9 cellular contexts compared by ENCODE assay signal in the genomic region with DNA sequence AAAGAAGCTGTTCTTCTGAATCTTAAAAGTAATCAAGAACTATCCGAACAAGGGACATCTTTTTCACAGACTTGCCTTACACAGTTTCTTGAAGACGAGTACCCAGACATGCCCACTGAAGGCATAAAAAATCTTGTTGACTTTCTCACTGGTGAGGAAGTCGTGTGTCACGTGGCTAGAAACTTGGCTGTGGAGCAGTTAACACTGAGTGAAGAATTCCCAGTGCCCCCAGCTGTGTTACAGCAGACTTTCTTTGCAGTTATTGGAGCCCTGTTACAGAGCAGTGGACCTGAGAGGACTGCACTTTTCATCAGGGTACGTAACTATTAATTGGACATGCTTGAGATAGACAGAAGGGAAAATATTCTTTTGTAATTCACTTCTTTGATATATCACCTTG. TPM values are rescaled to one million over a fixed set of nuclear protein-coding genes. Genes with fewer than 3 reads are reported as not detected.
A peak's percentile ranks its signal among the peaks of the same experiment; 100 is the strongest.
DNase-seq lines count a peak whose midpoint lies in the region; ATAC-seq and TF ChIP-seq lines count a peak whose summit lies in the region.
"Had no signal": no experiment of that assay in that cellular context is flagged by ENCODE, and none has a peak within 500 bp of the region (broad histone marks: within the 10 kb centered on the region; RNA-seq: fewer than 3 reads in every experiment).

No MANE protein-coding gene starts in this region.

- H3K9me3 ChIP-seq in BLaER1 treated with 17β-estradiol and CSF1 and Interleukin-3, amounts not matched to agents 10 nM and 100 nM (replicated peaks in 1 of 11) = no peaks in the 10 kb centered on the region
- H3K9me3 ChIP-seq: heart left ventricle had no signal

- H3K4me2 ChIP-seq in BLaER1 treated with 17β-estradiol and CSF1 and Interleukin-3, amounts not matched to agents 10 nM and 100 nM = peak overlapping the region; percentile 70 to 97 (median 88)
- H3K4me2 ChIP-seq in KMS-11 = peak overlapping the region; percentile 90; the same call in 1 of the 2 replicates

- CTCF ChIA-PET in GM10248 (lab: Yijun Ruan, JAX) = interaction anchor here (3.7 kb wide), 1 partner anchor 11 kb away, joined by 71 read pairs; no protein-coding TSS in a partner anchor

- H2AFZ ChIP-seq in KMS-11 (ENCODE audit: low read depth) = no peak overlapping the region

- ATAC-seq in central memory CD8-positive, alpha-beta T cell (replicated peaks; ENCODE audit: extremely low read depth, poor library complexity, severe bottlenecking) = no peak
- no peak for ATAC-seq in naive B cell (ENCODE audit: low read depth in 2 of 2)
- ATAC-seq in GM21717 (IDR thresholded peaks at IDR 0.05; ENCODE audit: unreplicated experiment) = no peak
- no peak for ATAC-seq in activated CD4-positive, CD25-positive, alpha-beta regulatory T cell treated with anti-CD3 and anti-CD28 coated beads, Interleukin-2, amount 50 U/mL, for 24 hours
- no peak for ATAC-seq in GM21423 (IDR thresholded peaks at IDR 0.05; ENCODE audit: unreplicated experiment)

- POLR2A ChIA-PET in GM10248 (lab: Yijun Ruan, JAX) = no interaction called here

- TF ChIP-seq CTCF in KMS-11 (conservative IDR thresholded peaks at IDR 0.05; ENCODE audit: low read depth, low read length) (no peak), GM10248 (IDR thresholded peaks at IDR 0.05; ENCODE audit: control extremely low read depth, extremely low read depth, low read depth, missing control alignments) (no peak)

- H3K27ac Mint-ChIP-seq in central memory CD8-positive, alpha-beta T cell (ENCODE audit: low read depth) = no peak overlapping the region
- peak overlapping the region in 1 of 6 donors; percentile 54 for H3K27ac Mint-ChIP-seq in naive B cell

- peak overlapping the region in 2 of 11 experiments; percentile 8 to 24; a peak in 3 of 22 replicates for H3K27ac ChIP-seq in BLaER1 treated with 17β-estradiol and CSF1 and Interleukin-3, amounts not matched to agents 10 nM and 100 nM
- H3K27ac ChIP-seq in KMS-11 = no peak overlapping the region

- no peaks in the 10 kb centered on the region for H3K9me3 Mint-ChIP-seq in central memory CD8-positive, alpha-beta T cell
- H3K9me3 Mint-ChIP-seq in naive B cell = no peaks in the 10 kb centered on the region

- peak overlapping the region in 9 of 11 experiments; percentile 5 to 59 (median 20); a peak in 7 of 22 replicates for H3K9ac ChIP-seq in BLaER1 treated with 17β-estradiol and CSF1 and Interleukin-3, amounts not matched to agents 10 nM and 100 nM
- no peak overlapping the region for H3K9ac ChIP-seq in KMS-11

- no peak for DNase-seq in central memory CD8-positive, alpha-beta T cell (ENCODE audit: low spot score in 2 of 2)
- DNase-seq in naive B cell = no peak
- DNase-seq in GM10248 (ENCODE audit: extremely low spot score) = no peak

- H3K27me3 ChIP-seq in BLaER1 treated with 17β-estradiol and CSF1 and Interleukin-3, amounts not matched to agents 10 nM and 100 nM = no peaks in the 10 kb centered on the region
- no peaks in the 10 kb centered on the region for H3K27me3 ChIP-seq in KMS-11 (ENCODE audit: insufficient read depth, low read depth)
- H3K27me3 ChIP-seq: heart left ventricle had no signal

- peaks cover 40% of the 10 kb centered on the region for H3K4me1 Mint-ChIP-seq in central memory CD8-positive, alpha-beta T cell
- peaks cover 34 to 61% (median 37%) of the 10 kb centered on the region in 3 donors for H3K4me1 Mint-ChIP-seq in naive B cell

- peaks cover 47 to 69% (median 58%) of the 10 kb centered on the region in 10 experiments for H3K4me1 ChIP-seq in BLaER1 treated with 17β-estradiol and CSF1 and Interleukin-3, amounts not matched to agents 10 nM and 100 nM
- peaks cover 42% of the 10 kb centered on the region for H3K4me1 ChIP-seq in KMS-11 (ENCODE audit: low read depth, poor library complexity, severe bottlenecking)

- H3K27me3 Mint-ChIP-seq in central memory CD8-positive, alpha-beta T cell = no peaks in the 10 kb centered on the region
- no peaks in the 10 kb centered on the region for H3K27me3 Mint-ChIP-seq in naive B cell

- H3K4me3 ChIP-seq in BLaER1 treated with 17β-estradiol and CSF1 and Interleukin-3, amounts not matched to agents 10 nM and 100 nM = peak overlapping the region; percentile 37 to 98 (median 69); a peak in 19 of 20 replicates
- no peak overlapping the region for H3K4me3 ChIP-seq in KMS-11 (IDR thresholded peaks at IDR 0.05; ENCODE audit: insufficient read depth, low read depth, low read length)

- peaks cover 47 to 54% (median 52%) of the 10 kb centered on the region in 11 experiments; a peak in 21 of 22 replicates for H3K36me3 ChIP-seq in BLaER1 treated with 17β-estradiol and CSF1 and Interleukin-3, amounts not matched to agents 10 nM and 100 nM
- H3K36me3 ChIP-seq in KMS-11 (ENCODE audit: insufficient read depth) = peaks cover 3% of the 10 kb centered on the region; the same call in 1 of the 2 replicates

- peaks cover 21% of the 10 kb centered on the region for H3K36me3 Mint-ChIP-seq in central memory CD8-positive, alpha-beta T cell (ENCODE audit: insufficient read depth)
- peaks cover 7 to 12% of the 10 kb centered on the region in 2 donors for H3K36me3 Mint-ChIP-seq in naive B cell

- H3K4me3 Mint-ChIP-seq in central memory CD8-positive, alpha-beta T cell = peak overlapping the region; percentile 31
- peak overlapping the region in 7 of 8 donors; percentile 26 to 99 (median 64) for H3K4me3 Mint-ChIP-seq in naive B cell

- peaks cover 49% of the 10 kb centered on the region for H3K79me2 ChIP-seq in KMS-11 (ENCODE audit: insufficient read depth, low read depth)

- peaks cover 37 to 71% (median 64%) of the 10 kb centered on the region in 11 experiments for H4K20me1 ChIP-seq in BLaER1 treated with 17β-estradiol and CSF1 and Interleukin-3, amounts not matched to agents 10 nM and 100 nM
- peaks cover 4% of the 10 kb centered on the region; the same call in 1 of the 2 replicates for H4K20me1 ChIP-seq in KMS-11 (ENCODE audit: insufficient read depth)

RNA-seq across cellular contexts. Expression of a gene that starts 2.4 kb away (rescaled TPM):
- polyA plus RNA-seq in naive B cell (ENCODE audit: low read depth in 6 of 6) = 10 to 100 TPM; 34.4 to 52.3 (median 38.6) TPM

RNA-seq across cellular contexts. Expression of a gene that starts 14.6 kb away (rescaled TPM):
- 10 to 100 TPM; 12.6 to 39.2 (median 25.3) TPM for polyA plus RNA-seq in naive B cell (ENCODE audit: low read depth in 6 of 6)
